1 cellular context compared by ENCODE assay signal in genomic region chr3:12875857-12876451, GRCh38.
A peak's percentile ranks its signal among the peaks of the same experiment; 100 is the strongest.
TF ChIP-seq lines count a peak whose summit lies in the region.

No MANE protein-coding gene starts in this region.

TF ChIP-seq in K562, 482 proteins besides CTCF, POLR2A, EP300 and RAD21 (continued from another document and continues in another):
- TF ChIP-seq ZNF41 (CRISPR knock-in tag; conservative IDR thresholded peaks at IDR 0.05) (no peak), E2F5 (CRISPR knock-in tag; IDR thresholded peaks at IDR 0.05) (no peak), ZNF583 (CRISPR knock-in tag; IDR thresholded peaks at IDR 0.05) (no peak; the same call in 1 of the 2 replicates), SP1 (CRISPR knock-in tag; IDR thresholded peaks at IDR 0.05) (peak; percentile 81), POU5F1 (IDR thresholded peaks at IDR 0.05; ENCODE audit: borderline replicate concordance, low read depth, low read length, partially characterized antibody) (no peak), HDAC2 (IDR thresholded peaks at IDR 0.05) (no peak), EGR1 (conservative IDR thresholded peaks at IDR 0.05) (no peak), HMGN3 (IDR thresholded peaks at IDR 0.05; ENCODE audit: borderline replicate concordance, extremely low read depth, insufficient read length, low read depth, low read length) (no peak), MNT (conservative IDR thresholded peaks at IDR 0.05) (peak in 1 of 2 experiments; percentile 59; a peak in 1 of 4 replicates), CTBP1 (IDR thresholded peaks at IDR 0.05; ENCODE audit: borderline replicate concordance) (peak; percentile 29; the same call in 1 of the 2 replicates), SMARCA5 (IDR thresholded peaks at IDR 0.05) (no peak), U2AF1 (optimal IDR thresholded peaks at IDR 0.05; ENCODE audit: low read depth, low read length) (peak; percentile 42), SMAD4 (CRISPR knock-in tag; conservative IDR thresholded peaks at IDR 0.05) (peak; percentile 66; the same call in 1 of the 2 replicates), MEIS2 (IDR thresholded peaks at IDR 0.05; ENCODE audit: partially characterized antibody) (peak; percentile 68), ZC3H11A (IDR thresholded peaks at IDR 0.05; ENCODE audit: low read depth, low read length) (no peak), ADNP (tag; IDR thresholded peaks at IDR 0.05) (no peak), MGA (IDR thresholded peaks at IDR 0.05) (no peak), ZNF586 (CRISPR knock-in tag; conservative IDR thresholded peaks at IDR 0.05) (no peak), ZNF140 (CRISPR knock-in tag; IDR thresholded peaks at IDR 0.05) (no peak), E4F1 (CRISPR knock-in tag; IDR thresholded peaks at IDR 0.05; ENCODE audit: borderline replicate concordance) (no peak), STAT5B (CRISPR knock-in tag; IDR thresholded peaks at IDR 0.05) (no peak), ZBTB49 (CRISPR knock-in tag; IDR thresholded peaks at IDR 0.05; ENCODE audit: borderline replicate concordance) (no peak), ZBTB7A (IDR thresholded peaks at IDR 0.05; ENCODE audit: borderline replicate concordance, control insufficient read depth, low read depth, low read length) (peak; percentile 84; the same call in 1 of the 2 replicates), HLTF (IDR thresholded peaks at IDR 0.05) (no peak), RHOXF2B (CRISPR knock-in tag; conservative IDR thresholded peaks at IDR 0.05) (no peak), SMAD2 (IDR thresholded peaks at IDR 0.05; ENCODE audit: low read depth, low read length) (no peak), ZBTB2 (IDR thresholded peaks at IDR 0.05) (peak; percentile 21; the same call in 1 of the 2 replicates), DMBX1 (CRISPR knock-in tag; IDR thresholded peaks at IDR 0.05; ENCODE audit: borderline replicate concordance) (peak; percentile 31; the same call in 1 of the 2 replicates), MTA3 (IDR thresholded peaks at IDR 0.05; ENCODE audit: borderline replicate concordance) (0 out of 2 replicates have a peak, but pooled peaks have one; percentile 55), TCF15 (CRISPR knock-in tag; IDR thresholded peaks at IDR 0.05) (no peak), GATA2 (CRISPR knock-in tag; IDR thresholded peaks at IDR 0.05) (no peak), ERF (CRISPR knock-in tag; IDR thresholded peaks at IDR 0.05) (no peak), SNRNP70 (optimal IDR thresholded peaks at IDR 0.05; ENCODE audit: low read depth, low read length) (no peak), E2F3 (CRISPR knock-in tag; IDR thresholded peaks at IDR 0.05) (no peak), DEAF1 (CRISPR knock-in tag; IDR thresholded peaks at IDR 0.05) (no peak), WHSC1 (IDR thresholded peaks at IDR 0.05; ENCODE audit: low read length) (no peak), NR4A1 (CRISPR knock-in tag; IDR thresholded peaks at IDR 0.05) (0 out of 2 replicates have a peak, but pooled peaks have one; percentile 35), NR4A1 (tag; IDR thresholded peaks at IDR 0.05) (peak; percentile 67; the same call in 1 of the 2 replicates)
